6 cellular contexts compared by ENCODE assay signal in the genomic region with DNA sequence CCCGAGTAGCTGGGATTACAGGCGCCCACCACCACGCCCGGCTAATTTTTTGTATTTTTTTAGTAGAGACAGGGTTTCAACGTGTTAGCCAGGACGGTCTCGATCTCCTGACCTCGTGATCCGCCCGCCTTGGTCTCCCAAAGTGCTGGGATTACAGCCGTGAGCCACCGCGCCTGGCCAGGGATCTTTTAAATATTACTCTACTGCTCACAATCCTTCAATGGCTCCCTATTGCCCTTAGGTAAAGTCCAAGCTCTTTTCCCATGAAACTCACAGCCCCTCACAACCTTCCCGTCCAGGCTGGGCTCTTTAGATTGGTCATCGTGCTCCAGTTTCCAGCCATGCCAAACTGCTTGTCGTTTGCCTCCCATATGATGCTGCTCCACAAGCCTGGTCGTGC. TPM values are rescaled to one million over a fixed set of nuclear protein-coding genes. Genes with fewer than 3 reads are reported as not detected.
"Had no signal": no experiment of that assay in that cellular context is flagged by ENCODE, and none has a peak within 500 bp of the region (broad histone marks: within the 10 kb centered on the region; RNA-seq: fewer than 3 reads in every experiment).

No MANE protein-coding gene starts in this region.

RNA-seq across cellular contexts. Expression of a gene that starts 2.1 kb away (rescaled TPM):
- total RNA-seq: dermis blood vessel endothelial cell, gastrocnemius medialis, glomerular endothelial cell, kidney epithelial cell, lung microvascular endothelial cell had no signal
- polyA plus RNA-seq: immature natural killer cell had no signal
